Comparison of ENCODE assay signal across 14 cellular contexts in genomic region chr15:80745888-80746287, GRCh38. TPM values are rescaled to one million over a fixed set of nuclear protein-coding genes. Genes with fewer than 3 reads are reported as not detected.
DNase-seq lines count a peak whose midpoint lies in the region; ATAC-seq and TF ChIP-seq lines count a peak whose summit lies in the region.
"Had no signal": no experiment of that assay in that cellular context is flagged by ENCODE, and none has a peak within 500 bp of the region (broad histone marks: within the 10 kb centered on the region; RNA-seq: fewer than 3 reads in every experiment).

No MANE protein-coding gene starts in this region.

- no peak overlapping the region for H4K91ac ChIP-seq in mesenchymal stem cell (ENCODE audit: low read length)

- H3K23ac ChIP-seq in mesenchymal stem cell (ENCODE audit: low read length in 2 of 2) = no peak overlapping the region

- no peak overlapping the region for H3K18ac ChIP-seq in mesenchymal stem cell (ENCODE audit: low read depth in 1 of 2, low read length in 2 of 2)

- H3K27me3 ChIP-seq in mesenchymal stem cell (ENCODE audit: control insufficient read depth in 1 of 2, insufficient read depth in 1 of 2, low read length in 2 of 2) = no peaks in the 10 kb centered on the region
- no peaks in the 10 kb centered on the region for H3K27me3 ChIP-seq in naive thymus-derived CD4-positive, alpha-beta T cell (ENCODE audit: control insufficient read depth in 2 of 2, insufficient read depth in 2 of 2, low read length in 2 of 2)

- peaks cover 26% of the 10 kb centered on the region for H3K79me1 ChIP-seq in mesenchymal stem cell (replicated peaks; ENCODE audit: low read length, poor library complexity, severe bottlenecking)

- peak overlapping the region in 3 of 5 experiments; percentile 18 to 84 (median 40) for H3K27ac Mint-ChIP-seq in brain
- H3K27ac Mint-ChIP-seq in naive thymus-derived CD4-positive, alpha-beta T cell = no peak overlapping the region
- H3K27ac Mint-ChIP-seq: CD8-positive, alpha-beta T cell; IgD-negative memory B cell had no signal

- WGBS in mesenchymal stem cell = no CpG with 5 or more reads among the region's 1 CpG

- H3K4me1 Mint-ChIP-seq in brain = peaks cover 79% of the 10 kb centered on the region
- peaks cover 0 to 4% (median 0%) of the 10 kb centered on the region in 7 donors for H3K4me1 Mint-ChIP-seq in naive thymus-derived CD4-positive, alpha-beta T cell
- H3K4me1 Mint-ChIP-seq: IgD-negative memory B cell had no signal

- H3K14ac ChIP-seq in mesenchymal stem cell (ENCODE audit: low read length in 2 of 2) = no peak overlapping the region

- no peak overlapping the region for H4K8ac ChIP-seq in mesenchymal stem cell (ENCODE audit: low read length)

- H3K9me3 Mint-ChIP-seq in brain = peaks cover 3 to 13% (median 7%) of the 10 kb centered on the region in 5 experiments
- H3K9me3 Mint-ChIP-seq in naive thymus-derived CD4-positive, alpha-beta T cell = peaks cover 0 to 12% (median 3%) of the 10 kb centered on the region in 11 donors

- H3K4me3 ChIP-seq in HEK293 (ENCODE audit: low read depth, low read length) (no peak overlapping the region), mesenchymal stem cell (ENCODE audit: insufficient read depth in 1 of 2, low read depth in 1 of 2, low read length in 2 of 2) (no peak overlapping the region)
- H3K4me3 ChIP-seq in naive thymus-derived CD4-positive, alpha-beta T cell (ENCODE audit: low read length) = no peak overlapping the region

- no peak overlapping the region for H2BK5ac ChIP-seq in mesenchymal stem cell (ENCODE audit: low read depth, low read length, poor library complexity, severe bottlenecking)

- CTCF ChIA-PET in HEK293 (lab: Yijun Ruan, JAX) = no interaction called here
- CTCF ChIA-PET in naive thymus-derived CD4-positive, alpha-beta T cell (lab: Charles Lee) = no interaction called here

- no peak overlapping the region for H2BK15ac ChIP-seq in mesenchymal stem cell (ENCODE audit: low read depth, poor library complexity, severe bottlenecking)

- H3K36me3 Mint-ChIP-seq in brain = peaks cover 26% of the 10 kb centered on the region
- H3K36me3 Mint-ChIP-seq in naive thymus-derived CD4-positive, alpha-beta T cell = peaks cover 0 to 23% (median 10%) of the 10 kb centered on the region in 5 donors

- H2BK120ac ChIP-seq in mesenchymal stem cell (ENCODE audit: low read depth, low read length) = no peak overlapping the region

- H3K36me3 ChIP-seq in HEK293 (ENCODE audit: control insufficient read depth in 2 of 2, insufficient read depth in 1 of 2, low read length in 2 of 2) (peaks cover 4 to 9% of the 10 kb centered on the region in 2 experiments; a peak in 2 of 3 replicates), mesenchymal stem cell (ENCODE audit: control insufficient read depth in 1 of 2, insufficient read depth in 2 of 2, low read depth in 1 of 2, low read length in 2 of 2) (peaks cover 3 to 21% of the 10 kb centered on the region in 2 experiments)
- H3K36me3 ChIP-seq in naive thymus-derived CD4-positive, alpha-beta T cell (ENCODE audit: control insufficient read depth in 2 of 3, insufficient read depth in 3 of 3, low read length in 3 of 3) = no peaks in the 10 kb centered on the region

- peak overlapping the region in 1 of 5 experiments; percentile 12 for H3K4me3 Mint-ChIP-seq in brain
- H3K4me3 Mint-ChIP-seq in naive thymus-derived CD4-positive, alpha-beta T cell = no peak overlapping the region
- H3K4me3 Mint-ChIP-seq: CD14-positive monocyte; CD8-positive, alpha-beta T cell; IgD-negative memory B cell had no signal

- no peak overlapping the region for H2BK12ac ChIP-seq in mesenchymal stem cell (ENCODE audit: low read length in 2 of 2)

- POLR2A ChIA-PET in HEK293 (lab: Yijun Ruan, JAX) = no interaction called here
- POLR2A ChIA-PET in naive thymus-derived CD4-positive, alpha-beta T cell (lab: Charles Lee) = no interaction called here

- no peak for ATAC-seq in naive thymus-derived CD4-positive, alpha-beta T cell
- ATAC-seq: CD8-positive, alpha-beta T cell had no signal

- H3K27ac ChIP-seq in HEK293 (ENCODE audit: extremely low read depth, low read depth, low read length) (no peak overlapping the region), mesenchymal stem cell (ENCODE audit: low read length, poor library complexity, severe bottlenecking) (no peak overlapping the region)
- no peak overlapping the region for H3K27ac ChIP-seq in naive thymus-derived CD4-positive, alpha-beta T cell (ENCODE audit: low read depth, low read length)

- no peak for DNase-seq in mesenchymal stem cell
- no peak for DNase-seq in epidermal melanocyte (ENCODE audit: insufficient read length, low spot score)
- DNase-seq in hepatic stellate cell (ENCODE audit: low spot score) = no peak
- no peak for DNase-seq in naive thymus-derived CD4-positive, alpha-beta T cell
- DNase-seq: CD8-positive, alpha-beta T cell; COR-L47; DND-41; GDM1; HCEC 1CT had no signal

- peaks cover 29% of the 10 kb centered on the region for H3K4me1 ChIP-seq in HEK293 (ENCODE audit: control insufficient read depth, insufficient read depth, low read length)
- H3K4me1 ChIP-seq in mesenchymal stem cell (ENCODE audit: control insufficient read depth, insufficient read depth, low read depth, low read length) = peaks cover 5% of the 10 kb centered on the region
- H3K4me1 ChIP-seq in naive thymus-derived CD4-positive, alpha-beta T cell (ENCODE audit: control insufficient read depth in 2 of 2, insufficient read depth in 2 of 2, low read length in 2 of 2) = no peaks in the 10 kb centered on the region

- H3K9me3 ChIP-seq in HEK293 (ENCODE audit: control insufficient read depth, insufficient read depth, low read depth, low read length) (no peaks in the 10 kb centered on the region), mesenchymal stem cell (ENCODE audit: control insufficient read depth, low read length) (no peaks in the 10 kb centered on the region)
- no peaks in the 10 kb centered on the region for H3K9me3 ChIP-seq in naive thymus-derived CD4-positive, alpha-beta T cell (ENCODE audit: control insufficient read depth in 2 of 3, low read length in 3 of 3)

- intact Hi-C loops in naive thymus-derived CD4-positive, alpha-beta T cell (cut with micrococcal nuclease) = no loop called here

- H2AK5ac ChIP-seq in mesenchymal stem cell (ENCODE audit: low read length, severe bottlenecking) = no peak overlapping the region

- peaks cover 7% of the 10 kb centered on the region for H3K27me3 Mint-ChIP-seq in brain
- peaks cover 0 to 5% (median 0%) of the 10 kb centered on the region in 5 donors for H3K27me3 Mint-ChIP-seq in naive thymus-derived CD4-positive, alpha-beta T cell

- no peak overlapping the region for H2AFZ ChIP-seq in mesenchymal stem cell (ENCODE audit: low read depth, low read length)

- no peak overlapping the region for H3K4me2 ChIP-seq in mesenchymal stem cell (ENCODE audit: low read length, poor library complexity, severe bottlenecking)

- peak overlapping the region; percentile 79 for H3K9ac ChIP-seq in mesenchymal stem cell (ENCODE audit: low read length)

- TF ChIP-seq CTCF in HEK293 (tag by site-specific recombination; IDR thresholded peaks at IDR 0.05) (no peak), brain (conservative IDR thresholded peaks at IDR 0.05) (no peak)

- no peak overlapping the region for H3K4ac ChIP-seq in mesenchymal stem cell (ENCODE audit: low read depth in 1 of 2, low read length in 2 of 2)

TF ChIP-seq in HEK293, 187 proteins besides CTCF, POLR2A, EP300 and RAD21:
- TF ChIP-seq ZNF2 (tag by site-specific recombination; IDR thresholded peaks at IDR 0.05) (no peak), ZNF184 (tag by site-specific recombination; IDR thresholded peaks at IDR 0.05) (peak; percentile 99)

RNA-seq across cellular contexts. Expression of gene CEMIP, which starts 33.3 kb away (rescaled TPM):
- 4.5 TPM for polyA plus RNA-seq in brain (ENCODE audit: insufficient read depth, low read depth, low replicate concordance)
- polyA plus RNA-seq in mesenchymal stem cell (2013, experiment 1 of 2) = 4.8 TPM
- 4.8 TPM for polyA plus RNA-seq in mesenchymal stem cell (2013, experiment 2 of 2)
- total RNA-seq in naive thymus-derived CD4-positive, alpha-beta T cell = not detected
- polyA plus RNA-seq in naive thymus-derived CD4-positive, alpha-beta T cell = under 1 TPM in 1 of 2 donors, not detected in 1; 0.02 TPM
- total RNA-seq: A673; CD8-positive, alpha-beta T cell had no signal
- polyA plus RNA-seq: CD14-positive monocyte, IgD-negative memory B cell had no signal

RNA-seq across cellular contexts. Expression of gene ABHD17C, which starts 50.8 kb away (rescaled TPM):
- polyA plus RNA-seq in brain (ENCODE audit: insufficient read depth, low read depth, low replicate concordance) = 8.5 TPM
- 6.0 TPM for polyA plus RNA-seq in mesenchymal stem cell (2013, experiment 1 of 2)
- 6.4 TPM for polyA plus RNA-seq in mesenchymal stem cell (2013, experiment 2 of 2)
- total RNA-seq in naive thymus-derived CD4-positive, alpha-beta T cell = 1 to 10 TPM; 1.3 to 2.8 (median 1.9) TPM
- under 1 TPM; 0.26 to 0.79 TPM for polyA plus RNA-seq in naive thymus-derived CD4-positive, alpha-beta T cell

Comparison
In these comparisons a context has a peak if more than half of its experiments do, and no peak if none do; other contexts are left out.
1. H3K27ac Mint-ChIP-seq: peak in brain (3 of 5); none in naive thymus-derived CD4-positive, alpha-beta T cell (0 of 9).